1 cellular context compared by ENCODE assay signal in genomic region chr20:2663887-2664719, GRCh38.
A peak's percentile ranks its signal among the peaks of the same experiment; 100 is the strongest.
TF ChIP-seq lines count a peak whose summit lies in the region.

TSS of gene IDH3B (minus strand) at chr20:2664216. CDS start at chr20:2664188, 28 bp downstream.

TF ChIP-seq in SK-N-SH, 30 proteins besides CTCF, POLR2A, EP300 and RAD21 (continued from another document):
- TF ChIP-seq ZBTB33 (IDR thresholded peaks at IDR 0.05; ENCODE audit: borderline replicate concordance, low read depth) (peak; percentile 42; the same call in 1 of the 2 replicates), NRF1 (IDR thresholded peaks at IDR 0.05; ENCODE audit: low read depth, low read length) (peak; percentile 45; the same call in 1 of the 2 replicates)
